Comparison of ENCODE assay signal across 12 cellular contexts in the genomic region with DNA sequence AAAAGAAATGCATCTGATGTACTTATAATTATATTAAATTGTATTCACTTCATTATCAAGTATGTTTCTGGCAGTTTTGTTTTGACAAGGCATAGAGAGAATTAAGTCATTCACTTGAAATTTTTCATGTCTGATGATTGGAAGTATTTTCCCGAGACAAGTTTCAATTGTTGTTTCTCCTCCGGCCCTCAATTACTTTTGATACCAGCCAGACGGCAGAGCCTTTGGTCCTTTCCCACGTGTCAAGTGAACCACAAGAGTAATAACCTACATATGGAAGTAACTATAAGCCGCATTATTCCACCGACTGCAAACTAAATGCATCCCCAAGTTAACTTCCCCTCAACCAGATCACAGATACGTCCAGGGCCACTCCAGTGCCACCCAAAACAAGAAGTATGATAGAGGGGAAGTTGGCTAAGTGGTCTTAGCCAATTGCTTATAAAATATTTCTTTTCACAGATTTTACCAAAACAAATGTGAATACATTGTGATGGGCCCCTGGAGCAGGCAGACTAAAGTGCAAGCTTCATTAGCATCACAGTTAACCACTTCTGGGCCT.
"Had no signal": no experiment of that assay in that cellular context is flagged by ENCODE, and none has a peak within 500 bp of the region (broad histone marks: within the 10 kb centered on the region; RNA-seq: fewer than 3 reads in every experiment).

No MANE protein-coding gene starts in this region.

- H3K36me3 ChIP-seq: ascending aorta, esophagus squamous epithelium, ovary, transverse colon had no signal

- H3K27ac ChIP-seq: ascending aorta, esophagus squamous epithelium, ovary, transverse colon had no signal

- H3K4me3 ChIP-seq: ascending aorta, esophagus squamous epithelium, ovary, transverse colon had no signal

- DNase-seq: activated CD4-positive, alpha-beta memory T cell treated with anti-CD3 and anti-CD28 coated beads, Interleukin-2, amount 10 ng/mL, durations not matched to agents 7 days and 5 days; activated CD4-positive, CD25-positive, alpha-beta regulatory T cell treated with anti-CD3 and anti-CD28 coated beads, Interleukin-2, amount 50 U/mL, for 72 hours; activated naive CD4-positive, alpha-beta T cell; esophagus squamous epithelium; foreskin fibroblast; left ventricle myocardium superior; ovary; stimulated activated CD4-positive, alpha-beta T cell treated with anti-CD3 and anti-CD28 coated beads, Interleukin-15, amount 100 ng/mL, for 24 hours; stimulated activated CD4-positive, alpha-beta T cell treated with anti-CD3 and anti-CD28 coated beads, Interleukin-4, amount 100 ng/mL, for 4 hours; T-helper 17 cell; transverse colon had no signal

- H3K27me3 ChIP-seq: ascending aorta, esophagus squamous epithelium, ovary, transverse colon had no signal

- H3K4me1 ChIP-seq: ascending aorta had no signal

- H3K9me3 ChIP-seq: ascending aorta, esophagus squamous epithelium, ovary, transverse colon had no signal
